In the genomic region with DNA sequence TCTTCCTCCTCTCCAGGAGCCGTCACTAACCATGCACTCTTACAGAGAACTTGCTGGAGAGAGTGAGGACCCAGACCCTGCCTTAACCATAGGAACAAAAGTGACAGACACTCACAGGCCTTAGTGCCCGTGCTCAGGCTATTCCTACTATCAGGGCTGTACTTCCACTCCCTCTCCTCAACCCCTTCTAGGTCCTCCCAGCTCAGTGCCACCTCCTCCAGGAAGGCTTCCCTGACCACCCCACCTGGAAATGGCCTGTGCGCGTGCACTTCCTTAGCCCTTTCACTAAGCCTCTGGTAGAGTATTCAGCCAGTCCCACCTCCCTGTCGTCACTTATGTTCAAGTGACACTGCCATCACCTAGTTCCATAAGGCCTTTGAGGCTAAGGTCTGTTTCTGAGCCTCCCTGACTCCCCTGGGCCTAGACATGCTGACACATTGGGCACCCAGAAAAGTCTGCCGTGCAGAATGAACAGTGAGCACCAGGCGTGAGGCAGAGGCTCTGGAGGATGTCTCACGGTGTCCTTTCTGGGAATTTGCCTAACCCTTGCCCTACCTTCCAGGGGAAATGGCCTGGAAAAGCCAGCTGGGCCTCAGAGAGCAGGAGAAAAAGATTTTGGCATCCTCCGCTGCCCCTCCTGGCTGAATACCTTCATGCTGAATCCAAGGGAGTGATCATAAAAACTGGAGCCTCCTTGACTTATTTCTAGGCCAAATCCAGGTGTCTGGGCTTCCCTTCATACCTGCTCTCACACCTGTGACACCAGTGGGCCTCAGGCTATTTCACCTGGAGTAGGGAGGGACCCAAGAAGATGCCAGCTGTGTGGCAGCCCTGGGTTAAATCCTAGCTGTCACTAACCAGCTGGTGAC, we compare ENCODE assay signal across 1 cellular context.
A peak's percentile ranks its signal among the peaks of the same experiment; 100 is the strongest.
TF ChIP-seq lines count a peak whose summit lies in the region.

No MANE protein-coding gene starts in this region.

TF ChIP-seq in K562, 482 proteins besides CTCF, POLR2A, EP300 and RAD21 (continued from another document and continues in another):
- TF ChIP-seq BCOR (IDR thresholded peaks at IDR 0.05) = peak; percentile 81
- no peak for TF ChIP-seq ZNF282 (CRISPR knock-in tag; IDR thresholded peaks at IDR 0.05)
- TF ChIP-seq, protein P1, sequence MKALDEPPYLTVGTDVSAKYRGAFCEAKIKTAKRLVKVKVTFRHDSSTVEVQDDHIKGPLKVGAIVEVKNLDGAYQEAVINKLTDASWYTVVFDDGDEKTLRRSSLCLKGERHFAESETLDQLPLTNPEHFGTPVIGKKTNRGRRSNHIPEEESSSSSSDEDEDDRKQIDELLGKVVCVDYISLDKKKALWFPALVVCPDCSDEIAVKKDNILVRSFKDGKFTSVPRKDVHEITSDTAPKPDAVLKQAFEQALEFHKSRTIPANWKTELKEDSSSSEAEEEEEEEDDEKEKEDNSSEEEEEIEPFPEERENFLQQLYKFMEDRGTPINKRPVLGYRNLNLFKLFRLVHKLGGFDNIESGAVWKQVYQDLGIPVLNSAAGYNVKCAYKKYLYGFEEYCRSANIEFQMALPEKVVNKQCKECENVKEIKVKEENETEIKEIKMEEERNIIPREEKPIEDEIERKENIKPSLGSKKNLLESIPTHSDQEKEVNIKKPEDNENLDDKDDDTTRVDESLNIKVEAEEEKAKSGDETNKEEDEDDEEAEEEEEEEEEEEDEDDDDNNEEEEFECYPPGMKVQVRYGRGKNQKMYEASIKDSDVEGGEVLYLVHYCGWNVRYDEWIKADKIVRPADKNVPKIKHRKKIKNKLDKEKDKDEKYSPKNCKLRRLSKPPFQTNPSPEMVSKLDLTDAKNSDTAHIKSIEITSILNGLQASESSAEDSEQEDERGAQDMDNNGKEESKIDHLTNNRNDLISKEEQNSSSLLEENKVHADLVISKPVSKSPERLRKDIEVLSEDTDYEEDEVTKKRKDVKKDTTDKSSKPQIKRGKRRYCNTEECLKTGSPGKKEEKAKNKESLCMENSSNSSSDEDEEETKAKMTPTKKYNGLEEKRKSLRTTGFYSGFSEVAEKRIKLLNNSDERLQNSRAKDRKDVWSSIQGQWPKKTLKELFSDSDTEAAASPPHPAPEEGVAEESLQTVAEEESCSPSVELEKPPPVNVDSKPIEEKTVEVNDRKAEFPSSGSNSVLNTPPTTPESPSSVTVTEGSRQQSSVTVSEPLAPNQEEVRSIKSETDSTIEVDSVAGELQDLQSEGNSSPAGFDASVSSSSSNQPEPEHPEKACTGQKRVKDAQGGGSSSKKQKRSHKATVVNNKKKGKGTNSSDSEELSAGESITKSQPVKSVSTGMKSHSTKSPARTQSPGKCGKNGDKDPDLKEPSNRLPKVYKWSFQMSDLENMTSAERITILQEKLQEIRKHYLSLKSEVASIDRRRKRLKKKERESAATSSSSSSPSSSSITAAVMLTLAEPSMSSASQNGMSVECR (CRISPR knock-in tag; IDR thresholded peaks at IDR 0.05) = no peak
- no peak for TF ChIP-seq NR4A1 (CRISPR knock-in tag; IDR thresholded peaks at IDR 0.05)
- TF ChIP-seq NR4A1 (tag; IDR thresholded peaks at IDR 0.05) = no peak
- TF ChIP-seq, protein P2, sequence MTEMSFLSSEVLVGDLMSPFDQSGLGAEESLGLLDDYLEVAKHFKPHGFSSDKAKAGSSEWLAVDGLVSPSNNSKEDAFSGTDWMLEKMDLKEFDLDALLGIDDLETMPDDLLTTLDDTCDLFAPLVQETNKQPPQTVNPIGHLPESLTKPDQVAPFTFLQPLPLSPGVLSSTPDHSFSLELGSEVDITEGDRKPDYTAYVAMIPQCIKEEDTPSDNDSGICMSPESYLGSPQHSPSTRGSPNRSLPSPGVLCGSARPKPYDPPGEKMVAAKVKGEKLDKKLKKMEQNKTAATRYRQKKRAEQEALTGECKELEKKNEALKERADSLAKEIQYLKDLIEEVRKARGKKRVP (CRISPR knock-in tag; IDR thresholded peaks at IDR 0.05) = no peak
- TF ChIP-seq, protein P3, sequence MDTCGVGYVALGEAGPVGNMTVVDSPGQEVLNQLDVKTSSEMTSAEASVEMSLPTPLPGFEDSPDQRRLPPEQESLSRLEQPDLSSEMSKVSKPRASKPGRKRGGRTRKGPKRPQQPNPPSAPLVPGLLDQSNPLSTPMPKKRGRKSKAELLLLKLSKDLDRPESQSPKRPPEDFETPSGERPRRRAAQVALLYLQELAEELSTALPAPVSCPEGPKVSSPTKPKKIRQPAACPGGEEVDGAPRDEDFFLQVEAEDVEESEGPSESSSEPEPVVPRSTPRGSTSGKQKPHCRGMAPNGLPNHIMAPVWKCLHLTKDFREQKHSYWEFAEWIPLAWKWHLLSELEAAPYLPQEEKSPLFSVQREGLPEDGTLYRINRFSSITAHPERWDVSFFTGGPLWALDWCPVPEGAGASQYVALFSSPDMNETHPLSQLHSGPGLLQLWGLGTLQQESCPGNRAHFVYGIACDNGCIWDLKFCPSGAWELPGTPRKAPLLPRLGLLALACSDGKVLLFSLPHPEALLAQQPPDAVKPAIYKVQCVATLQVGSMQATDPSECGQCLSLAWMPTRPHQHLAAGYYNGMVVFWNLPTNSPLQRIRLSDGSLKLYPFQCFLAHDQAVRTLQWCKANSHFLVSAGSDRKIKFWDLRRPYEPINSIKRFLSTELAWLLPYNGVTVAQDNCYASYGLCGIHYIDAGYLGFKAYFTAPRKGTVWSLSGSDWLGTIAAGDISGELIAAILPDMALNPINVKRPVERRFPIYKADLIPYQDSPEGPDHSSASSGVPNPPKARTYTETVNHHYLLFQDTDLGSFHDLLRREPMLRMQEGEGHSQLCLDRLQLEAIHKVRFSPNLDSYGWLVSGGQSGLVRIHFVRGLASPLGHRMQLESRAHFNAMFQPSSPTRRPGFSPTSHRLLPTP (IDR thresholded peaks at IDR 0.05; ENCODE audit: borderline replicate concordance, extremely low read depth, insufficient read length) = peak; percentile 46
- no peak for TF ChIP-seq CBFB (CRISPR knock-in tag; IDR thresholded peaks at IDR 0.05)
- no peak for TF ChIP-seq ZNF668 (CRISPR knock-in tag; IDR thresholded peaks at IDR 0.05)
- TF ChIP-seq, protein P4, sequence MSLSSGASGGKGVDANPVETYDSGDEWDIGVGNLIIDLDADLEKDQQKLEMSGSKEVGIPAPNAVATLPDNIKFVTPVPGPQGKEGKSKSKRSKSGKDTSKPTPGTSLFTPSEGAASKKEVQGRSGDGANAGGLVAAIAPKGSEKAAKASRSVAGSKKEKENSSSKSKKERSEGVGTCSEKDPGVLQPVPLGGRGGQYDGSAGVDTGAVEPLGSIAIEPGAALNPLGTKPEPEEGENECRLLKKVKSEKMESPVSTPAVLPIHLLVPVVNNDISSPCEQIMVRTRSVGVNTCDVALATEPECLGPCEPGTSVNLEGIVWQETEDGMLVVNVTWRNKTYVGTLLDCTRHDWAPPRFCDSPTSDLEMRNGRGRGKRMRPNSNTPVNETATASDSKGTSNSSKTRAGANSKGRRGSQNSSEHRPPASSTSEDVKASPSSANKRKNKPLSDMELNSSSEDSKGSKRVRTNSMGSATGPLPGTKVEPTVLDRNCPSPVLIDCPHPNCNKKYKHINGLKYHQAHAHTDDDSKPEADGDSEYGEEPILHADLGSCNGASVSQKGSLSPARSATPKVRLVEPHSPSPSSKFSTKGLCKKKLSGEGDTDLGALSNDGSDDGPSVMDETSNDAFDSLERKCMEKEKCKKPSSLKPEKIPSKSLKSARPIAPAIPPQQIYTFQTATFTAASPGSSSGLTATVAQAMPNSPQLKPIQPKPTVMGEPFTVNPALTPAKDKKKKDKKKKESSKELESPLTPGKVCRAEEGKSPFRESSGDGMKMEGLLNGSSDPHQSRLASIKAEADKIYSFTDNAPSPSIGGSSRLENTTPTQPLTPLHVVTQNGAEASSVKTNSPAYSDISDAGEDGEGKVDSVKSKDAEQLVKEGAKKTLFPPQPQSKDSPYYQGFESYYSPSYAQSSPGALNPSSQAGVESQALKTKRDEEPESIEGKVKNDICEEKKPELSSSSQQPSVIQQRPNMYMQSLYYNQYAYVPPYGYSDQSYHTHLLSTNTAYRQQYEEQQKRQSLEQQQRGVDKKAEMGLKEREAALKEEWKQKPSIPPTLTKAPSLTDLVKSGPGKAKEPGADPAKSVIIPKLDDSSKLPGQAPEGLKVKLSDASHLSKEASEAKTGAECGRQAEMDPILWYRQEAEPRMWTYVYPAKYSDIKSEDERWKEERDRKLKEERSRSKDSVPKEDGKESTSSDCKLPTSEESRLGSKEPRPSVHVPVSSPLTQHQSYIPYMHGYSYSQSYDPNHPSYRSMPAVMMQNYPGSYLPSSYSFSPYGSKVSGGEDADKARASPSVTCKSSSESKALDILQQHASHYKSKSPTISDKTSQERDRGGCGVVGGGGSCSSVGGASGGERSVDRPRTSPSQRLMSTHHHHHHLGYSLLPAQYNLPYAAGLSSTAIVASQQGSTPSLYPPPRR (CRISPR knock-in tag; IDR thresholded peaks at IDR 0.05; ENCODE audit: borderline replicate concordance) = no peak
- TF ChIP-seq GTF2F1 (IDR thresholded peaks at IDR 0.05; ENCODE audit: low read depth, low read length) = no peak
- TF ChIP-seq GATAD2A (IDR thresholded peaks at IDR 0.05) = no peak
- TF ChIP-seq, protein P5, sequence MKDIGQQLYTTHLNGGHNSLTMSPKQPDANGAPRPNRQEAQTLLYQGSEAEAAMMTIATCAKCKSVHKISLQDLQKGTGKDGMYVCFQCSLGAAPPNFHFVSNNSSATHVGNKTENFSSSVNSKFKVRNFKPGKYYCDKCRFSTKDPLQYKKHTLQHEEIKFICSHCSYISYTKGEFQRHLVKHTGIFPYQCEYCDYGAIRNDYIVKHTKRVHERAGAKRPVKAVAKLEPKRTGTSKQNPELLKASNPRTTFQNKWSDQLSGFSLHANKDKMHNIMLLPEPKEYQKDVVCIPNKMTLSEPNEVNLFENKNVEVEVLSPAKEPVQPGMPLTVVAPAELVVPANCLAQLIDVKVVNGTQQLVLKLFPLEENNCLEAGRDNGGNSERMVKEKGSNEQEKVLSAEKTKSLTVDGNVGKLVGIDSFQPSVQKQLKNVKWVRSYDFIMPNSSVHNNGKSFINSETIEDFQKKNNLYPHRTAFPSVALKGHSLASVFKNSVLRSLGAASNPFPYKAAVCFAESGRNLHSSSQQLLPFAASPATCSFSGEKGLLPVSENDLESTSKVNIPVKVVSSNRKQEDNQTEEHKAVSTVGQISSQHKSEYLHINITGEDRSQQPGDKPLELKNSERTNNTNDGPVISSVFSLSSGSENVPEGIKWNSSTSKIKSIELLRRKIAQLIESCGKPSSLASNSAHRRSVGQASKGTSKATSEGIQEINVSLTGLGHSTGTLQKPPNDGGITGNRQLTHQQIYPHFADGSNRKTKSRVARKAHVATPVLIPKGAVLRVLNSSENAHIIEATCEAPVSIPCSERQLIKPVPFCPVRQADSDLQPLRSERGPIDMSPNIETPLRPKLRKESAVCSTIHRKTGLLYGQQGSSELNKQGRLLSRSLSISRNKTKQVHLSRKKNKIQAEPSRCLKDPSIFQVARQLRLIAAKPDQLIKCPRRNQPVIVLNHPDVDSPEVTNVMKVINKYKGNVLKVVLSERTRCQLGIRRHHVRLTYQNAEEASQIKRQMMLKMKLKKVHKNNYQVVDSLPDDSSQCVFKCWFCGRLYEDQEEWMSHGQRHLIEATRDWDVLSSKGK (CRISPR knock-in tag; IDR thresholded peaks at IDR 0.05) = no peak
- TF ChIP-seq, protein P6, sequence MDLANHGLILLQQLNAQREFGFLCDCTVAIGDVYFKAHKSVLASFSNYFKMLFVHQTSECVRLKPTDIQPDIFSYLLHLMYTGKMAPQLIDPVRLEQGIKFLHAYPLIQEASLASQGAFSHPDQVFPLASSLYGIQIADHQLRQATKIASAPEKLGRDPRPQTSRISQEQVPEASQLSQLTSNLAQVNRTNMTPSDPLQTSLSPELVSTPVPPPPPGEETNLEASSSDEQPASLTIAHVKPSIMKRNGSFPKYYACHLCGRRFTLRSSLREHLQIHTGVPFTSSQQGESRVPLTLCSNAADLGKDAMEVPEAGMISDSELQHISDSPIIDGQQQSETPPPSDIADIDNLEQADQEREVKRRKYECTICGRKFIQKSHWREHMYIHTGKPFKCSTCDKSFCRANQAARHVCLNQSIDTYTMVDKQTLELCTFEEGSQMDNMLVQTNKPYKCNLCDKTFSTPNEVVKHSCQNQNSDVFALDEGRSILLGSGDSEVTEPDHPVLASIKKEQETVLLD (IDR thresholded peaks at IDR 0.05) = no peak
- TF ChIP-seq CBFA2T3 (IDR thresholded peaks at IDR 0.05) = no peak
- TF ChIP-seq, protein P7, sequence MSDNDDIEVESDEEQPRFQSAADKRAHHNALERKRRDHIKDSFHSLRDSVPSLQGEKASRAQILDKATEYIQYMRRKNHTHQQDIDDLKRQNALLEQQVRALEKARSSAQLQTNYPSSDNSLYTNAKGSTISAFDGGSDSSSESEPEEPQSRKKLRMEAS (CRISPR knock-in tag; IDR thresholded peaks at IDR 0.05) = no peak
- peak; percentile 70; the same call in 1 of the 2 replicates for TF ChIP-seq PTBP1 (IDR thresholded peaks at IDR 0.05; ENCODE audit: low read depth, low read length)
- TF ChIP-seq STAG1 (CRISPR knock-in tag; IDR thresholded peaks at IDR 0.05; ENCODE audit: borderline replicate concordance) = no peak
- TF ChIP-seq, protein P8, sequence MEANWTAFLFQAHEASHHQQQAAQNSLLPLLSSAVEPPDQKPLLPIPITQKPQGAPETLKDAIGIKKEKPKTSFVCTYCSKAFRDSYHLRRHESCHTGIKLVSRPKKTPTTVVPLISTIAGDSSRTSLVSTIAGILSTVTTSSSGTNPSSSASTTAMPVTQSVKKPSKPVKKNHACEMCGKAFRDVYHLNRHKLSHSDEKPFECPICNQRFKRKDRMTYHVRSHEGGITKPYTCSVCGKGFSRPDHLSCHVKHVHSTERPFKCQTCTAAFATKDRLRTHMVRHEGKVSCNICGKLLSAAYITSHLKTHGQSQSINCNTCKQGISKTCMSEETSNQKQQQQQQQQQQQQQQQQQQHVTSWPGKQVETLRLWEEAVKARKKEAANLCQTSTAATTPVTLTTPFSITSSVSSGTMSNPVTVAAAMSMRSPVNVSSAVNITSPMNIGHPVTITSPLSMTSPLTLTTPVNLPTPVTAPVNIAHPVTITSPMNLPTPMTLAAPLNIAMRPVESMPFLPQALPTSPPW (CRISPR knock-in tag; IDR thresholded peaks at IDR 0.05) = no peak
- TF ChIP-seq ZNF436 (CRISPR knock-in tag; IDR thresholded peaks at IDR 0.05) = peak; percentile 81
- TF ChIP-seq, protein P9, sequence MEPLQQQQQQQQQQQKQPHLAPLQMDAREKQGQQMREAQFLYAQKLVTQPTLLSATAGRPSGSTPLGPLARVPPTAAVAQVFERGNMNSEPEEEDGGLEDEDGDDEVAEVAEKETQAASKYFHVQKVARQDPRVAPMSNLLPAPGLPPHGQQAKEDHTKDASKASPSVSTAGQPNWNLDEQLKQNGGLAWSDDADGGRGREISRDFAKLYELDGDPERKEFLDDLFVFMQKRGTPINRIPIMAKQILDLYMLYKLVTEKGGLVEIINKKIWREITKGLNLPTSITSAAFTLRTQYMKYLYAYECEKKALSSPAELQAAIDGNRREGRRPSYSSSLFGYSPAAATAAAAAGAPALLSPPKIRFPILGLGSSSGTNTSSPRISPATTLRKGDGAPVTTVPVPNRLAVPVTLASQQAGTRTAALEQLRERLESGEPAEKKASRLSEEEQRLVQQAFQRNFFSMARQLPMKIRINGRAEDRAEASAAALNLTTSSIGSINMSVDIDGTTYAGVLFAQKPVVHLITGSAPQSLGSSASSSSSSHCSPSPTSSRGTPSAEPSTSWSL (CRISPR knock-in tag; IDR thresholded peaks at IDR 0.05; ENCODE audit: borderline replicate concordance) = no peak
- peak; percentile 84; the same call in 1 of the 2 replicates for TF ChIP-seq SMARCA5 (IDR thresholded peaks at IDR 0.05)
- no peak for TF ChIP-seq DIDO1 (tag; IDR thresholded peaks at IDR 0.05; ENCODE audit: low read depth)
- TF ChIP-seq E2F3 (CRISPR knock-in tag; IDR thresholded peaks at IDR 0.05) = no peak
- no peak for TF ChIP-seq CTBP1 (IDR thresholded peaks at IDR 0.05; ENCODE audit: borderline replicate concordance)
- TF ChIP-seq, protein P10, sequence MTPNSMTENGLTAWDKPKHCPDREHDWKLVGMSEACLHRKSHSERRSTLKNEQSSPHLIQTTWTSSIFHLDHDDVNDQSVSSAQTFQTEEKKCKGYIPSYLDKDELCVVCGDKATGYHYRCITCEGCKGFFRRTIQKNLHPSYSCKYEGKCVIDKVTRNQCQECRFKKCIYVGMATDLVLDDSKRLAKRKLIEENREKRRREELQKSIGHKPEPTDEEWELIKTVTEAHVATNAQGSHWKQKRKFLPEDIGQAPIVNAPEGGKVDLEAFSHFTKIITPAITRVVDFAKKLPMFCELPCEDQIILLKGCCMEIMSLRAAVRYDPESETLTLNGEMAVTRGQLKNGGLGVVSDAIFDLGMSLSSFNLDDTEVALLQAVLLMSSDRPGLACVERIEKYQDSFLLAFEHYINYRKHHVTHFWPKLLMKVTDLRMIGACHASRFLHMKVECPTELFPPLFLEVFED (CRISPR knock-in tag; conservative IDR thresholded peaks at IDR 0.05) = no peak
